ENCODE assay signal across 8 cellular contexts in genomic region chr9:78296893-78297671, GRCh38. TPM values are rescaled to one million over a fixed set of nuclear protein-coding genes. Genes with fewer than 3 reads are reported as not detected.
DNase-seq lines count a peak whose midpoint lies in the region; ATAC-seq and TF ChIP-seq lines count a peak whose summit lies in the region.

PSAT1 (plus strand) TSS chr9:78297125; CDS start chr9:78297211, 86 bp downstream.

- no peaks in the 10 kb centered on the region for H3K27me3 ChIP-seq in kidney epithelial cell (ENCODE audit: control insufficient read depth, insufficient read depth, low read length)

- H3K36me3 ChIP-seq in kidney epithelial cell (ENCODE audit: control insufficient read depth, insufficient read depth, low read length): no peaks in the 10 kb centered on the region

- DNase-seq in AG09319 (ENCODE audit: extremely low read depth, low read depth): peak; percentile 95
- DNase-seq in NCI-H460 (ENCODE audit: extremely low read depth, low read depth): peak; percentile 98
- peak; percentile 85 for DNase-seq in activated CD4-positive, CD25-positive, alpha-beta regulatory T cell treated with anti-CD3 and anti-CD28 coated beads, Interleukin-2, amount 50 U/mL, for 72 hours
- peak; percentile 87 for DNase-seq in cerebellum (ENCODE audit: low spot score)
- DNase-seq in kidney epithelial cell (ENCODE audit: low read depth): peak; percentile 90
- DNase-seq in stimulated activated CD4-positive, alpha-beta T cell treated with anti-CD3 and anti-CD28 coated beads, Interleukin-15, amount 100 ng/mL, for 24 hours: peak; percentile 94

- TF ChIP-seq CTCF in AG09319 (IDR thresholded peaks at IDR 0.05; ENCODE audit: low read depth, low read length) (no peak; the same call in none of the 2 replicates), kidney epithelial cell (IDR thresholded peaks at IDR 0.05; ENCODE audit: insufficient read depth, low read length, poor library complexity, severe bottlenecking) (peak; percentile 6)

- H3K4me3 ChIP-seq in kidney epithelial cell (ENCODE audit: low read depth, low read length): peak within 1 kb of the TSS; percentile 76

- peak; percentile 73 for TF ChIP-seq POLR2A in GM19099 (IDR thresholded peaks at IDR 0.05; ENCODE audit: extremely low read depth, insufficient read length, low read depth)

- ATAC-seq in HG03378 (IDR thresholded peaks at IDR 0.05; ENCODE audit: unreplicated experiment): peak; percentile 96

RNA-seq across cellular contexts. Expression of gene PSAT1, which starts in this region (rescaled TPM):
- 501 and 549 TPM in 2 replicates for total RNA-seq in NCI-H460 (2014; rRNA removed; shearing (Covaris generic))
- 379 and 451 TPM in 2 replicates for polyA plus RNA-seq in NCI-H460 (2014; cell fraction: nucleus; rRNA removed)
- total RNA-seq in cerebellum: 42.8 TPM
- 259 and 265 TPM in 2 replicates for total RNA-seq in kidney epithelial cell

Comparison
In these comparisons a context has a peak if more than half of its experiments do, and no peak if none do; other contexts are left out.
1. Peak in every context shown above with its lines: DNase-seq, ATAC-seq and H3K4me3 ChIP-seq.